ENCODE assay signal across 13 cellular contexts in the genomic region with DNA sequence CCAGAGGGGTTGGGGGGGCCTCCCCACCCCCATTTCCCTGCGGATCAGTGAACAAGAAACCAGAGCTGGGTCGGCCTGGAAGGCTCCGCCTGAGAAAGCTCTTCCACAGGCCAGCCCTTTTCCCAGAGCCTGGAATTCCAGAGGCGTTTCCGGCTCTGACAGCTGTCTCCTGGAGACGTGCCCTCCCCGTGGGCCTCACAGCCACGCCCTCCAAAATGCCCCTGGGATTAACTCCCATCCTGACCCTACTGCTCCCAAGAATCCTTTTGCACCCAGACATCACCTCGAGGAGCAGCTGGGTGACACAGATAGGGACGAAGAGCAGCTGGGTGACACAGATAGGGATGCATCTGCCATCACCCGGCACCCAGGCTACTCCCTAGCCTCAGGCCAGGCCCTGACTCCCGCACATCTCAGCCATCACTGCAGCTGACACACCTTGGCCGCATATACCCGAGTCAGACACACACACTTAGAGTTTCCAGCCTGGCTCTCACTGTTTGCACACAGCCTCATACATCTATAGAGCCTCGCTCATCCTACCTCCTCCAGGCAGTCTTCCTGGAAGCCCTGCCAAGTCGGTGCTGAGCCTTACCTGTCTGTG. TPM values are rescaled to one million over a fixed set of nuclear protein-coding genes. Genes with fewer than 3 reads are reported as not detected.
DNase-seq lines count a peak whose midpoint lies in the region; ATAC-seq and TF ChIP-seq lines count a peak whose summit lies in the region.
"Had no signal": no experiment of that assay in that cellular context is flagged by ENCODE, and none has a peak within 500 bp of the region (broad histone marks: within the 10 kb centered on the region; RNA-seq: fewer than 3 reads in every experiment).

No MANE protein-coding gene starts in this region.

- CTCF ChIA-PET in activated CD8-positive, alpha-beta memory T cell treated with anti-CD3 and anti-CD28 coated beads, Interleukin-2, amount 10 ng/mL, durations not matched to agents 7 days and 5 days (lab: Charles Lee), result interaction anchor here (16.7 kb wide), 1 partner anchor 13 kb away, joined by 661 read pairs; the partner anchor contains the start of gene CDC42EP1

- peak overlapping the region; percentile 30 for H3K27ac Mint-ChIP-seq in activated T-helper 17 cell treated with anti-CD3 and anti-CD28 coated beads, Interleukin-2, amount 50 U/mL, for 72 hours
- no peak overlapping the region for H3K27ac Mint-ChIP-seq in activated CD8-positive, alpha-beta memory T cell treated with anti-CD3 and anti-CD28 coated beads, Interleukin-2, amount 10 ng/mL, durations not matched to agents 7 days and 5 days
- H3K27ac Mint-ChIP-seq: CD8-positive, alpha-beta T cell had no signal

- no peak for TF ChIP-seq POLR2A in heart left ventricle (IDR thresholded peaks at IDR 0.05)

- no peak overlapping the region for H3K4me3 Mint-ChIP-seq in activated T-helper 17 cell treated with anti-CD3 and anti-CD28 coated beads, Interleukin-2, amount 50 U/mL, for 72 hours
- no peak overlapping the region for H3K4me3 Mint-ChIP-seq in activated CD8-positive, alpha-beta memory T cell treated with anti-CD3 and anti-CD28 coated beads, Interleukin-2, amount 10 ng/mL, durations not matched to agents 7 days and 5 days
- H3K4me3 Mint-ChIP-seq: CD8-positive, alpha-beta T cell had no signal

- DNase-seq in ELF-1 (ENCODE audit: low read depth, low spot score), result peak; percentile 84
- DNase-seq in heart left ventricle, result peak; percentile 78 to 87 (median 84)
- DNase-seq in psoas muscle, result peak; percentile 39 to 66
- DNase-seq in cerebellum (ENCODE audit: low spot score), result no peak
- DNase-seq in activated CD8-positive, alpha-beta memory T cell treated with anti-CD3 and anti-CD28 coated beads, Interleukin-2, amount 10 ng/mL, durations not matched to agents 7 days and 5 days, result no peak
- no peak for DNase-seq in GDM1 (lab: John Stamatoyannopoulos, UW)
- DNase-seq in D341Med (ENCODE audit: low spot score), result no peak
- DNase-seq: activated CD4-positive, alpha-beta T cell treated with anti-CD3 and anti-CD28 coated beads, Interleukin-2, amount 50 U/mL, for 1 hour; CD8-positive, alpha-beta T cell; NCI-H748 treated with DMSO at 0.1 percent for 48 hours; posterior cingulate gyrus had no signal

- TF ChIP-seq CTCF in heart left ventricle (IDR thresholded peaks at IDR 0.05), result no peak
- no peak for TF ChIP-seq CTCF in psoas muscle (IDR thresholded peaks at IDR 0.05)

- peak overlapping the region; percentile 61 to 96 (median 83) for H3K27ac ChIP-seq in heart left ventricle
- peak overlapping the region; percentile 46 for H3K27ac ChIP-seq in psoas muscle

- WGBS in heart left ventricle, 4 donors, result 22 to 34% (median 26%) methylated on average over 16 of the region's 16 CpGs
- 21 to 41% (median 30%) methylated on average over 16 of the region's 16 CpGs for WGBS in psoas muscle, 3 donors

- intact Hi-C loops in heart left ventricle (cut with DNase I) (no loop called here), psoas muscle (cut with DNase I) (no loop called here)

- H3K4me1 ChIP-seq in heart left ventricle (peaks cover 7 to 68% (median 50%) of the 10 kb centered on the region in 12 donors), psoas muscle (peaks cover 6% of the 10 kb centered on the region)

- H3K36me3 Mint-ChIP-seq in activated T-helper 17 cell treated with anti-CD3 and anti-CD28 coated beads, Interleukin-2, amount 50 U/mL, for 72 hours (ENCODE audit: low read depth), result no peaks in the 10 kb centered on the region
- H3K36me3 Mint-ChIP-seq in activated CD8-positive, alpha-beta memory T cell treated with anti-CD3 and anti-CD28 coated beads, Interleukin-2, amount 10 ng/mL, durations not matched to agents 7 days and 5 days, result no peaks in the 10 kb centered on the region
- H3K36me3 Mint-ChIP-seq: CD8-positive, alpha-beta T cell had no signal

- H3K27me3 Mint-ChIP-seq in activated T-helper 17 cell treated with anti-CD3 and anti-CD28 coated beads, Interleukin-2, amount 50 U/mL, for 72 hours, result peaks cover 18% of the 10 kb centered on the region
- peaks cover 52% of the 10 kb centered on the region for H3K27me3 Mint-ChIP-seq in activated CD8-positive, alpha-beta memory T cell treated with anti-CD3 and anti-CD28 coated beads, Interleukin-2, amount 10 ng/mL, durations not matched to agents 7 days and 5 days

- H3K9me3 ChIP-seq in heart left ventricle (no peaks in the 10 kb centered on the region), psoas muscle (no peaks in the 10 kb centered on the region)

- H3K27me3 ChIP-seq in heart left ventricle, result no peaks in the 10 kb centered on the region
- H3K27me3 ChIP-seq in psoas muscle (ENCODE audit: insufficient read depth in 3 of 3, low read length in 2 of 3), result peaks cover 0 to 50% (median 3%) of the 10 kb centered on the region in 3 donors

- H3K4me3 ChIP-seq in heart left ventricle (no peak overlapping the region), psoas muscle (no peak overlapping the region)

- H3K9me3 Mint-ChIP-seq in activated T-helper 17 cell treated with anti-CD3 and anti-CD28 coated beads, Interleukin-2, amount 50 U/mL, for 72 hours, result no peaks in the 10 kb centered on the region
- H3K9me3 Mint-ChIP-seq in activated CD8-positive, alpha-beta memory T cell treated with anti-CD3 and anti-CD28 coated beads, Interleukin-2, amount 10 ng/mL, durations not matched to agents 7 days and 5 days (ENCODE audit: low read depth), result no peaks in the 10 kb centered on the region
- H3K9me3 Mint-ChIP-seq: CD8-positive, alpha-beta T cell had no signal

- ATAC-seq in activated T-helper 17 cell treated with anti-CD3 and anti-CD28 coated beads, Interleukin-2, amount 50 U/mL, for 72 hours (replicated peaks), result no peak
- ATAC-seq in heart left ventricle (peak; percentile 51 to 82 (median 59)), psoas muscle (peak in 3 of 4 donors; percentile 21 to 61 (median 23))
- no peak for ATAC-seq in activated CD8-positive, alpha-beta memory T cell treated with anti-CD3 and anti-CD28 coated beads, Interleukin-2, amount 10 ng/mL, durations not matched to agents 7 days and 5 days
- ATAC-seq: CD8-positive, alpha-beta T cell had no signal

- peaks cover 4% of the 10 kb centered on the region for H3K4me1 Mint-ChIP-seq in activated T-helper 17 cell treated with anti-CD3 and anti-CD28 coated beads, Interleukin-2, amount 50 U/mL, for 72 hours
- peaks cover 3% of the 10 kb centered on the region for H3K4me1 Mint-ChIP-seq in activated CD8-positive, alpha-beta memory T cell treated with anti-CD3 and anti-CD28 coated beads, Interleukin-2, amount 10 ng/mL, durations not matched to agents 7 days and 5 days

- H3K36me3 ChIP-seq in heart left ventricle (no peaks in the 10 kb centered on the region), psoas muscle (ENCODE audit: insufficient read depth in 1 of 2, low read depth in 1 of 2) (no peaks in the 10 kb centered on the region)

RNA-seq across cellular contexts. Expression of gene CDC42EP1, which starts 7.6 kb away (rescaled TPM):
- total RNA-seq in activated T-helper 17 cell treated with anti-CD3 and anti-CD28 coated beads, Interleukin-2, amount 50 U/mL, for 72 hours, result 1 to 10 TPM; 1.0 to 2.3 TPM
- total RNA-seq in heart left ventricle, result 10 to 100 TPM; 11.9 to 34.9 (median 23.8) TPM
- 10 to 100 TPM; 10.4 to 17.7 TPM for polyA plus RNA-seq in heart left ventricle
- total RNA-seq in psoas muscle, result 10 to 100 TPM in 2 of 4 donors, 1 to 10 TPM in 2; 6.9 to 13.8 (median 10.7) TPM
- 1 to 10 TPM; 3.8 to 5.9 (median 4.1) TPM for polyA plus RNA-seq in psoas muscle
- 2.6 TPM for total RNA-seq in cerebellum
- total RNA-seq in activated CD8-positive, alpha-beta memory T cell treated with anti-CD3 and anti-CD28 coated beads, Interleukin-2, amount 10 ng/mL, durations not matched to agents 7 days and 5 days, result under 1 TPM; 0.42 to 0.47 TPM
- total RNA-seq: CD8-positive, alpha-beta T cell had no signal

RNA-seq across cellular contexts. Expression of gene LGALS2, which starts 27.2 kb away (rescaled TPM):
- not detected for total RNA-seq in activated T-helper 17 cell treated with anti-CD3 and anti-CD28 coated beads, Interleukin-2, amount 50 U/mL, for 72 hours
- 10 to 100 TPM in 1 of 9 donors, 1 to 10 TPM in 1, not detected in 7; 5.3 to 10.3 TPM for total RNA-seq in heart left ventricle
- polyA plus RNA-seq in heart left ventricle, result under 1 TPM in 1 of 2 donors, not detected in 1; 0.17 TPM
- not detected for total RNA-seq in psoas muscle
- under 1 TPM in 2 of 3 donors, not detected in 1; 0.06 to 0.35 TPM for polyA plus RNA-seq in psoas muscle
- total RNA-seq in cerebellum, result not detected
- not detected for total RNA-seq in activated CD8-positive, alpha-beta memory T cell treated with anti-CD3 and anti-CD28 coated beads, Interleukin-2, amount 10 ng/mL, durations not matched to agents 7 days and 5 days
- total RNA-seq: CD8-positive, alpha-beta T cell; dermis microvascular lymphatic vessel endothelial cell had no signal

RNA-seq across cellular contexts. Expression of gene CARD10, which starts 33.4 kb away (rescaled TPM):
- under 1 TPM in 1 of 2 donors, not detected in 1; 0.09 TPM for total RNA-seq in activated T-helper 17 cell treated with anti-CD3 and anti-CD28 coated beads, Interleukin-2, amount 50 U/mL, for 72 hours
- total RNA-seq in heart left ventricle (10 to 100 TPM in 3 of 9 donors, 1 to 10 TPM in 6; 5.2 to 12.6 (median 8.1) TPM), psoas muscle (1 to 10 TPM; 3.8 to 8.0 (median 4.5) TPM), cerebellum (3.4 TPM)
- polyA plus RNA-seq in heart left ventricle (10 to 100 TPM in 1 of 2 donors, 1 to 10 TPM in 1; 7.8 to 13.9 TPM), psoas muscle (1 to 10 TPM; 2.9 to 6.9 (median 4.1) TPM)
- total RNA-seq in activated CD8-positive, alpha-beta memory T cell treated with anti-CD3 and anti-CD28 coated beads, Interleukin-2, amount 10 ng/mL, durations not matched to agents 7 days and 5 days, result under 1 TPM in 1 of 2 experiments, not detected in 1; 0.16 TPM

RNA-seq across cellular contexts. Expression of gene GGA1, which starts 56.0 kb away (rescaled TPM):
- total RNA-seq in activated T-helper 17 cell treated with anti-CD3 and anti-CD28 coated beads, Interleukin-2, amount 50 U/mL, for 72 hours, result 10 to 100 TPM; 69.3 to 79.8 TPM
- 10 to 100 TPM; 22.7 to 45.7 (median 27.4) TPM for total RNA-seq in heart left ventricle
- polyA plus RNA-seq in heart left ventricle, result 10 to 100 TPM; 27.4 to 39.4 TPM
- total RNA-seq in psoas muscle, result 10 to 100 TPM; 31.9 to 37.2 (median 33.1) TPM
- polyA plus RNA-seq in psoas muscle, result 10 to 100 TPM; 30.2 to 39.4 (median 39.4) TPM
- 39.1 TPM for total RNA-seq in cerebellum
- 10 to 100 TPM; 76.9 to 85.9 TPM for total RNA-seq in activated CD8-positive, alpha-beta memory T cell treated with anti-CD3 and anti-CD28 coated beads, Interleukin-2, amount 10 ng/mL, durations not matched to agents 7 days and 5 days

Comparison
In these comparisons a context has a peak if more than half of its experiments do, and no peak if none do; other contexts are left out.
1. DNase-seq: peak in ELF-1 (single experiment), heart left ventricle (5 of 5) and psoas muscle (2 of 2); none in cerebellum (single experiment), activated CD8-positive, alpha-beta memory T cell treated with anti-CD3 and anti-CD28 coated beads, Interleukin-2, amount 10 ng/mL, durations not matched to agents 7 days and 5 days (single experiment), GDM1 (single experiment) and D341Med (single experiment).
2. ATAC-seq: peak in heart left ventricle (4 of 4) and psoas muscle (3 of 4); none in activated T-helper 17 cell treated with anti-CD3 and anti-CD28 coated beads, Interleukin-2, amount 50 U/mL, for 72 hours (single experiment) and activated CD8-positive, alpha-beta memory T cell treated with anti-CD3 and anti-CD28 coated beads, Interleukin-2, amount 10 ng/mL, durations not matched to agents 7 days and 5 days (single experiment).